10 cellular contexts compared by ENCODE assay signal in the genomic region with DNA sequence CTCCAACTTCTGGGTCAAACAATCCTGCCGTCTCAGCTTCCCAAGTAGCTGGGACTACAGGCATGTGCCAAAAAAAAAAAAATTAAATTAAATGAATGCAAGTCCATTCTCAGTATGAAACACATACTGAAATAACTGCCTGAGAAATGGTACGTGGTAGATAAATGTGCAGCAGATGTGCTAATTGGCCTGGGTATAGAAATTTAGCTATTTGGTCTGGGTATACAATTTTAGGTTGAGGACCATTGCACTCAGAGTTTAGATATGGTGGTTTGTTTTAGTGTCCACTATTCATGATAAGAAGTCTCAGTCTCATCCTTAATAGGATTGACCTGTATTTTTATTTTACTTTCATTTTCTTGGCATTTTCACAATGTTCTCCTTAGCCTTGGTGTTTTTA.
"Had no signal": no experiment of that assay in that cellular context is flagged by ENCODE, and none has a peak within 500 bp of the region (broad histone marks: within the 10 kb centered on the region; RNA-seq: fewer than 3 reads in every experiment).

No MANE protein-coding gene starts in this region.

- H3K4me3 ChIP-seq: GM23248, GM23338, HAP-1 had no signal

- H2AFZ ChIP-seq: GM23248, GM23338 had no signal

- H3K36me3 ChIP-seq: HAP-1 had no signal

- DNase-seq: GM23248, GOT3, H7, H9, HCEC 1CT, HFFc6 had no signal

- H3K4me1 ChIP-seq: HAP-1 had no signal

- H3K27ac ChIP-seq: GM23248 had no signal

- FAIRE-seq: H54 had no signal

- H3K9ac ChIP-seq: GM23248 had no signal

- H3K4me2 ChIP-seq: GM23338 had no signal

- ATAC-seq: GM23338, HCT116 had no signal
